ENCODE assay signal across 13 cellular contexts in the genomic region with DNA sequence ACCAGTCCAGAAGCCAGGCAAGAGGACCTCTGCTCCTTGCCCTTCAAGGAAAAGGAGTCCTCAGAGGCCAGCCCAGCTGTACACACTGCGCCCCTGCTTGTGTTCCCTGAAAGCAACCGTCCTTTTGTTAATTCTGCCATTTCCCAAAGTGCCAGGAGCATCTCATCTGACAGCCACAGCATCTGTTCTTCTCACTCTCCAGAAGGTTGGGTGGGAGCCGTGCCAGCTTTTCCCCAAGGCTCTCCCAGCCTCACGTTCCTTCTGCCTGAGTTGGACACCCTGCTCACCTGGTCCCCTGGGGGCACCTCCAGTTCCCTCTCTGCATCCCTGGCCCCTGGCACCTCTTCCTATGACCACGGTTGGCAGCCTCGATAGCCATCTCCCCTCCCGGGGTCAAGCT. TPM values are rescaled to one million over a fixed set of nuclear protein-coding genes. Genes with fewer than 3 reads are reported as not detected.
"Had no signal": no experiment of that assay in that cellular context is flagged by ENCODE, and none has a peak within 500 bp of the region (broad histone marks: within the 10 kb centered on the region; RNA-seq: fewer than 3 reads in every experiment).

No MANE protein-coding gene starts in this region.

- H3K4me3 Mint-ChIP-seq: activated T-helper 17 cell treated with anti-CD3 and anti-CD28 coated beads, Interleukin-2, amount 50 U/mL, for 72 hours; memory B cell; naive thymus-derived CD4-positive, alpha-beta T cell; stimulated activated naive B cell treated with anti-CD40 and anti-IgM and Interleukin-4, amounts not matched to agents 10 μg/mL and 1 μg/mL and 100 μg/mL, for 72 hours had no signal

- H3K27ac Mint-ChIP-seq: activated T-helper 17 cell treated with anti-CD3 and anti-CD28 coated beads, Interleukin-2, amount 50 U/mL, for 72 hours; memory B cell; naive thymus-derived CD4-positive, alpha-beta T cell; stimulated activated naive B cell treated with anti-CD40 and anti-IgM and Interleukin-4, amounts not matched to agents 10 μg/mL and 1 μg/mL and 100 μg/mL, for 72 hours had no signal

- H3K4me1 Mint-ChIP-seq: activated T-helper 17 cell treated with anti-CD3 and anti-CD28 coated beads, Interleukin-2, amount 50 U/mL, for 72 hours; memory B cell; stimulated activated naive B cell treated with anti-CD40 and anti-IgM and Interleukin-4, amounts not matched to agents 10 μg/mL and 1 μg/mL and 100 μg/mL, for 72 hours had no signal

- H3K36me3 ChIP-seq: left ventricle myocardium inferior, neutrophil, thyroid gland had no signal

- H3K4me2 ChIP-seq: hepatocyte had no signal

- H3K4me3 ChIP-seq: hepatocyte, left ventricle myocardium inferior, mucosa of descending colon, thyroid gland had no signal

- DNase-seq: activated CD4-positive, CD25-positive, alpha-beta regulatory T cell treated with anti-CD3 and anti-CD28 coated beads, Interleukin-2, amount 50 U/mL, for 72 hours; activated naive CD4-positive, alpha-beta T cell treated with Interleukin-2 at 50 U/mL for 16 hours; left ventricle myocardium inferior; mucosa of descending colon; naive thymus-derived CD4-positive, alpha-beta T cell; stimulated activated CD4-positive, alpha-beta T cell treated with anti-CD3 and anti-CD28 coated beads, Interleukin-4, amount 100 ng/mL, for 1 hour; stimulated activated naive B cell treated with anti-CD40 and anti-IgM and Interleukin-4, amounts not matched to agents 10 μg/mL and 1 μg/mL and 100 μg/mL, for 72 hours; T-helper 9 cell; thyroid gland had no signal

- H3K36me3 Mint-ChIP-seq: stimulated activated naive B cell treated with anti-CD40 and anti-IgM and Interleukin-4, amounts not matched to agents 10 μg/mL and 1 μg/mL and 100 μg/mL, for 72 hours had no signal

- H3K4me1 ChIP-seq: left ventricle myocardium inferior, thyroid gland had no signal

- H2AFZ ChIP-seq: hepatocyte had no signal

- H3K27ac ChIP-seq: hepatocyte, left ventricle myocardium inferior, neutrophil, thyroid gland had no signal

- H3K9me3 ChIP-seq: left ventricle myocardium inferior, mucosa of descending colon, neutrophil, thyroid gland had no signal

- H3K27me3 ChIP-seq: hepatocyte, thyroid gland had no signal

RNA-seq across cellular contexts. Expression of a gene that starts 10.5 kb away (rescaled TPM):
- polyA plus RNA-seq: hepatocyte; naive thymus-derived CD4-positive, alpha-beta T cell had no signal

RNA-seq across cellular contexts. Expression of a gene that starts 51.7 kb away (rescaled TPM):
- polyA plus RNA-seq: hepatocyte had no signal
